ENCODE assay signal across 8 cellular contexts in the genomic region with DNA sequence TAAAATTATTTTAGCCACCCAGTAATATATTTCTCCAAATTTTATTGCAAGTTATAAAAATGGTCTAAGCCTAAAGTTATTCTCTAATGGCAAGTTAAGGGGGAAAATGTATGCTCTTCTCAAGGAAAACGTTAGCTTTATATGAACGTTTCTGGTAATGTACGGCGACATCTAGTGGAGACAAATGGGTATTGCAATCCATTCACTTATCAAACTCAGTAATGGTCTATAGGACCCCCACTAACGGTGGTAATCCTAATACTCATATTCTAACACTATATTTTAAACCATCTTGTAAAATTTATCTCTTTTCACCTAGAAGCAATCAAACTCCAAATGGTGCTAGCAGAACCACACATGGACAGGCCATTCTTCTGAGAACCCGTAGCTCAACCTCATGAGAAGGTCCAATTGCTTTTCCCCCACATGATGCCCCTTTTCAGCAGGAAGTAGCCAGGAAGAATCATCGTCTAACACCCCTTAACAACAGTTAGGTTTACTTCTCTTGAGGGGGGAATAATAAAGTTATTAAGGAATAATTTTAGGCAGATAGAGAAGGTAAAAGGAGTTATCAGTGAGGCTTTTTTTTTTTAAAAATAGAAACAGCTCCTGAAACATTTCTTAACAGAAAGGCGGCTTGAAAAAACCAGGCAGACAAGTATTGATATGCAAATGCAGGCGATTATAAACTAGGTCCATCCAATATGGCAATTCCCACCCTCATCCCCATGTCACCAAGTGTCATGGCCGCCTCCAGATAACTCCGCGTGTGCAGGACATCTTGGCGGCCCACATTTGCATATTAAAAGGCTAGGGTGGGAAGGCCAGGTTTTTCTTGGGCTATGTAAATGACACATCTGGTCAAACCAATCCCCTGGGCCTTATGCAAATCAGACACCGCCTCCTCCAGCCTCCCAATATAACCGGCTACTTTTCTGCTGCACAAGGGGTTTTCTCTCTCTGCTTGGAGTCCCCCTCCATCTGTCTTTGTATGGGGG. TPM values are rescaled to one million over a fixed set of nuclear protein-coding genes. Genes with fewer than 3 reads are reported as not detected.
DNase-seq lines count a peak whose midpoint lies in the region; ATAC-seq, FAIRE-seq and TF ChIP-seq lines count a peak whose summit lies in the region.

No MANE protein-coding gene starts in this region.

- H3T11ph ChIP-seq in H9 (ENCODE audit: low read length), result no peak overlapping the region

- no peak overlapping the region for H3K4me2 ChIP-seq in H9 (ENCODE audit: insufficient read depth, insufficient read length, low read length)

- no peak overlapping the region for H3K4ac ChIP-seq in H9 (ENCODE audit: low read depth, low read length)

- no peak overlapping the region for H4K8ac ChIP-seq in H9 (replicated peaks; ENCODE audit: insufficient read length, low read depth, low read length)

- ATAC-seq in psoas muscle, result no peak
- no peak for ATAC-seq in HG03280 (IDR thresholded peaks at IDR 0.05; ENCODE audit: unreplicated experiment)

- peak; percentile 85 for TF ChIP-seq CTCF in H9 (conservative IDR thresholded peaks at IDR 0.05)
- TF ChIP-seq CTCF in fibroblast of mammary gland (conservative IDR thresholded peaks at IDR 0.05; ENCODE audit: control insufficient read depth, insufficient read depth, low read depth, low read length), result peak; percentile 82
- TF ChIP-seq CTCF in psoas muscle (IDR thresholded peaks at IDR 0.05), result peak; percentile 79

- H3K9me3 Mint-ChIP-seq in H9, result peaks cover 49 to 58% of the 10 kb centered on the region in 2 experiments

- H3K4me3 ChIP-seq in fibroblast of mammary gland (ENCODE audit: control insufficient read depth, low read depth, low read length), result no peak overlapping the region
- H3K4me3 ChIP-seq in psoas muscle, result no peak overlapping the region

- no peak overlapping the region for H4K91ac ChIP-seq in H9 (ENCODE audit: insufficient read length, low read depth, low read length)

- H2BK15ac ChIP-seq in H9 (ENCODE audit: low read depth, low read length), result no peak overlapping the region

- H2BK5ac ChIP-seq in H9 (ENCODE audit: insufficient read length, low read length), result no peak overlapping the region

- H3K36me3 ChIP-seq in psoas muscle (ENCODE audit: insufficient read depth in 1 of 2, low read depth in 1 of 2), result no peaks in the 10 kb centered on the region

- no peak overlapping the region for H3K27ac Mint-ChIP-seq in H9

- no peak overlapping the region for H3K56ac ChIP-seq in H9 (ENCODE audit: insufficient read length, low read depth, low read length)

- no peak overlapping the region for H3K9ac ChIP-seq in H9 (ENCODE audit: extremely low read depth, insufficient read length, low read length)

- H3K27ac ChIP-seq in H9 (ENCODE audit: insufficient read length, low read depth, low read length) (no peak overlapping the region), psoas muscle (no peak overlapping the region)

- intact Hi-C loops in psoas muscle (cut with DNase I), result no loop called here

- no peaks in the 10 kb centered on the region for H3K79me2 ChIP-seq in H9 (ENCODE audit: insufficient read depth, low read length)

- WGBS in H9 (ENCODE audit: extremely low coverage, insufficient read length, low lambda C conversion rate), result no CpG with 5 or more reads among the region's 15 CpGs
- WGBS in psoas muscle, 3 donors, result 39 to 48% (median 45%) methylated on average over 14 to 15 of the region's 15 CpGs

- no peaks in the 10 kb centered on the region for H4K20me1 ChIP-seq in H9 (ENCODE audit: control insufficient read depth, insufficient read depth, insufficient read length)

- DNase-seq in NCI-H2196 (lab: John Stamatoyannopoulos, UW; ENCODE audit: unreplicated experiment) (peak; percentile 4), NCI-H2196 treated with DMSO at 0.1 percent for 48 hours (lab: John Stamatoyannopoulos, UW; ENCODE audit: unreplicated experiment) (no peak), H9 (peak; percentile 39), RCC 7860 (ENCODE audit: low spot score) (peak; percentile 9), fibroblast of mammary gland (ENCODE audit: low read depth) (peak; percentile 56), psoas muscle (no peak), iPS-NIHi11 (ENCODE audit: low spot score) (no peak)

- H3K27me3 ChIP-seq in H9 (ENCODE audit: insufficient read depth, low read length) (no peaks in the 10 kb centered on the region), psoas muscle (ENCODE audit: insufficient read depth in 3 of 3, low read length in 2 of 3) (peaks cover 0 to 20% (median 0%) of the 10 kb centered on the region in 3 donors)

- H3K18ac ChIP-seq in H9 (ENCODE audit: insufficient read length, low read depth, low read length), result no peak overlapping the region

- no peaks in the 10 kb centered on the region for H3K23me2 ChIP-seq in H9 (ENCODE audit: insufficient read length, low read depth, low read length, poor library complexity, severe bottlenecking)

- no peaks in the 10 kb centered on the region for H3K27me3 Mint-ChIP-seq in H9 (ENCODE audit: low read depth)

- no peak overlapping the region for H4K5ac ChIP-seq in H9 (ENCODE audit: insufficient read length, low read depth, low read length)

- no peaks in the 10 kb centered on the region; a peak in 2 of 7 replicates for H3K36me3 Mint-ChIP-seq in H9 (ENCODE audit: insufficient read depth in 1 of 3, low read depth in 3 of 3)

- H3K4me3 Mint-ChIP-seq in H9, result no peak overlapping the region

- H2BK120ac ChIP-seq in H9 (ENCODE audit: low read depth, low read length, poor library complexity, severe bottlenecking), result no peak overlapping the region

- no peaks in the 10 kb centered on the region for H3K79me1 ChIP-seq in H9 (ENCODE audit: insufficient read depth, low read depth, low read length, poor library complexity, severe bottlenecking)

- H3K9me3 ChIP-seq in H9 (ENCODE audit: control insufficient read depth, low read depth, low read length) (no peaks in the 10 kb centered on the region), psoas muscle (no peaks in the 10 kb centered on the region)

- no peak overlapping the region for H2AFZ ChIP-seq in H9 (ENCODE audit: low read length)

- H3K4me1 Mint-ChIP-seq in H9, result peaks cover 0 to 8% of the 10 kb centered on the region in 2 experiments; a peak in 3 of 4 replicates

- no peak overlapping the region for H3K14ac ChIP-seq in H9 (ENCODE audit: insufficient read depth, low read length)

- peak; percentile 67 for FAIRE-seq in RCC 7860 (lab: Jason Lieb, UNC)

- H2BK12ac ChIP-seq in H9 (ENCODE audit: insufficient read length, low read depth, low read length), result no peak overlapping the region

- H2BK20ac ChIP-seq in H9 (ENCODE audit: low read depth, low read length, poor library complexity, severe bottlenecking), result no peak overlapping the region

- H3K23ac ChIP-seq in H9 (ENCODE audit: insufficient read length, low read depth, low read length), result no peak overlapping the region

- H2AK5ac ChIP-seq in H9 (ENCODE audit: insufficient read length, low read length), result no peak overlapping the region

- H3K4me1 ChIP-seq in H9 (ENCODE audit: insufficient read depth, low read length) (no peaks in the 10 kb centered on the region), psoas muscle (no peaks in the 10 kb centered on the region)

RNA-seq across cellular contexts. Expression of a gene that starts 35.0 kb away (rescaled TPM):
- total RNA-seq in H9 (2021) (23.6 and 25.7 TPM in 2 replicates), psoas muscle (under 1 TPM; 0.08 to 0.28 (median 0.15) TPM)
- under 1 TPM in 2 of 3 donors, not detected in 1; 0.05 to 0.10 TPM for polyA plus RNA-seq in psoas muscle

Comparison
In these comparisons a context has a peak if more than half of its experiments do, and no peak if none do; other contexts are left out.
1. DNase-seq: peak in NCI-H2196 (single experiment), H9 (single experiment), RCC 7860 (single experiment) and fibroblast of mammary gland (single experiment); none in NCI-H2196 treated with DMSO at 0.1 percent for 48 hours (single experiment), psoas muscle (0 of 2) and iPS-NIHi11 (single experiment).
2. RNA of a gene that starts 35.0 kb away (total RNA-seq): 23.6 to 25.7 TPM in H9; 0.08 to 0.28 TPM in psoas muscle; every median in the first group is over 10 times any median in the second.
3. Peak in every context shown above with its lines, with median percentiles within 50 percentile points of each other: CTCF ChIP-seq.